18 cellular contexts compared by ENCODE assay signal in genomic region chr6:43728586-43728985, GRCh38. TPM values are rescaled to one million over a fixed set of nuclear protein-coding genes. Genes with fewer than 3 reads are reported as not detected.
"Had no signal": no experiment of that assay in that cellular context is flagged by ENCODE, and none has a peak within 500 bp of the region (broad histone marks: within the 10 kb centered on the region; RNA-seq: fewer than 3 reads in every experiment).

No MANE protein-coding gene starts in this region.

- H3K4me3 ChIP-seq: coronary artery, esophagus squamous epithelium, skin epidermis, tibial nerve had no signal

- H3K27me3 Mint-ChIP-seq: activated CD4-positive, alpha-beta memory T cell treated with anti-CD3 and anti-CD28 coated beads for 36 hours; memory B cell; naive thymus-derived CD8-positive, alpha-beta T cell; T-cell had no signal

- H3K27ac Mint-ChIP-seq: activated CD4-positive, alpha-beta memory T cell treated with anti-CD3 and anti-CD28 coated beads for 36 hours; activated naive CD4-positive, alpha-beta T cell treated with anti-CD3 and anti-CD28 coated beads, Interleukin-2, amount 50 U/mL, for 72 hours; memory B cell; T-cell had no signal

- H3K36me3 ChIP-seq: esophagus squamous epithelium, tibial nerve had no signal

- H3K27ac ChIP-seq: coronary artery, esophagus squamous epithelium, parathyroid adenoma, skin epidermis, tibial nerve had no signal

- H3K4me1 ChIP-seq: parathyroid adenoma had no signal

- H3K27me3 ChIP-seq: esophagus squamous epithelium, tibial nerve had no signal

- DNase-seq: activated CD4-positive, alpha-beta memory T cell treated with anti-CD3 and anti-CD28 coated beads for 36 hours; activated CD4-positive, alpha-beta T cell treated with anti-CD3 and anti-CD28 coated beads for 1 hour; activated gamma-delta T cell; activated T-cell treated with anti-CD3 and anti-CD28 coated beads, Interleukin-2, amount 50 U/mL, for 48 hours; esophagus squamous epithelium; glutamatergic neuron; left ventricle myocardium superior; naive thymus-derived CD8-positive, alpha-beta T cell; stimulated activated CD4-positive, alpha-beta T cell treated with anti-CD3 and anti-CD28 coated beads, Interleukin-4, amount 100 ng/mL, for 24 hours; stimulated activated naive CD4-positive, alpha-beta T cell; T1000 had no signal

- H3K4me3 Mint-ChIP-seq: activated CD4-positive, alpha-beta memory T cell treated with anti-CD3 and anti-CD28 coated beads for 36 hours; memory B cell; naive thymus-derived CD8-positive, alpha-beta T cell; T-cell had no signal

- ATAC-seq: activated naive CD4-positive, alpha-beta T cell treated with anti-CD3 and anti-CD28 coated beads, Interleukin-2, amount 50 U/mL, for 72 hours; left ventricle myocardium superior; naive thymus-derived CD8-positive, alpha-beta T cell; T-cell had no signal

RNA-seq across cellular contexts. Expression of gene VEGFA, which starts 41.4 kb away (rescaled TPM):
- polyA plus RNA-seq: naive thymus-derived CD8-positive, alpha-beta T cell had no signal
